20 cellular contexts compared by ENCODE assay signal in the genomic region with DNA sequence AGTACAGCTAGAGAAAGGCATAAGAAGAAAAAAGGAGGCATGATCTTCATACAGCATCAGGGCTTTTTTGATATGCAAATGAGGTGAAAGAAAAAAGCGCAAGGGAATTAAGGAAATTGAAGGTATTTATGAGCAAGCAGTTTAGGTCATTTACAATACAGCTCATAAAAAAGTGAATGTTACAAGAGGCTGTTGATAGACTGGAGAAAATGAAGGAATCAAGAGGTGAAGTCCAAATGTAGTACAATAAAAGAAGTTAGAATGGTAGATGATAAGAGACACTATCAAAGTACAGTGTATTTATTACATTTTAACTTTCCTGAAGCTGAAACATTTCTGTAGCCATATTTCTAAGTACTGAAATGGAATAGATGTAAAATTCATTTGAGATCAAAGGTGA.
DNase-seq lines count a peak whose midpoint lies in the region; ATAC-seq and TF ChIP-seq lines count a peak whose summit lies in the region.
"Had no signal": no experiment of that assay in that cellular context is flagged by ENCODE, and none has a peak within 500 bp of the region (broad histone marks: within the 10 kb centered on the region; RNA-seq: fewer than 3 reads in every experiment).

No MANE protein-coding gene starts in this region.

- H3F3A ChIP-seq in GM23338 (replicated peaks; ENCODE audit: low read depth) (no peaks in the 10 kb centered on the region), PC-3 (ENCODE audit: low read length, unreplicated experiment) (no peaks in the 10 kb centered on the region)

- intact Hi-C loops in PC-3 (cut with micrococcal nuclease) = loop anchor here (2.0 to 5.0 kb wide), 2 partner anchors 305 to 333 kb away; no protein-coding TSS in a partner anchor
- intact Hi-C loops in left colon (cut with DNase I, micrococcal nuclease) = no loop called here

- H3K4me1 Mint-ChIP-seq in GM23338 = peaks cover 30% of the 10 kb centered on the region
- H3K4me1 Mint-ChIP-seq: B cell had no signal

- H3K27me3 Mint-ChIP-seq in GM23338 (ENCODE audit: insufficient read depth, low read depth, poor library complexity) = peaks cover 2% of the 10 kb centered on the region
- H3K27me3 Mint-ChIP-seq: B cell; CD4-positive, alpha-beta T cell had no signal

- TF ChIP-seq CTCF in GM23338 (conservative IDR thresholded peaks at IDR 0.05; ENCODE audit: low read depth in 2 of 2) = no peak
- TF ChIP-seq CTCF in PC-3 (conservative IDR thresholded peaks at IDR 0.05; ENCODE audit: low read depth, low read length) = no peak

- H3K36me3 Mint-ChIP-seq in GM23338 (ENCODE audit: low read depth) = no peaks in the 10 kb centered on the region
- H3K36me3 Mint-ChIP-seq: CD8-positive, alpha-beta T cell had no signal

- H3K4me2 ChIP-seq in GM23338 (peak overlapping the region; percentile 39; the same call in 1 of the 2 replicates), PC-3 (ENCODE audit: low read length) (no peak overlapping the region)
- H3K4me2 ChIP-seq: A549; BLaER1 treated with 17β-estradiol and CSF1 and Interleukin-3, amounts not matched to agents 10 nM and 100 nM had no signal

- CTCF ChIA-PET in PC-3 (lab: Charles Lee) = no interaction called here

- no peak overlapping the region for H3K4me3 Mint-ChIP-seq in GM23338
- H3K4me3 Mint-ChIP-seq: B cell; CD4-positive, alpha-beta T cell; CD8-positive, alpha-beta T cell had no signal

- no peaks in the 10 kb centered on the region for H3K9me3 ChIP-seq in PC-3 (ENCODE audit: low read length)
- H3K9me3 ChIP-seq: A549; BLaER1 treated with 17β-estradiol and CSF1 and Interleukin-3, amounts not matched to agents 10 nM and 100 nM; Caco-2 had no signal

- H3K79me2 ChIP-seq in GM23338 (replicated peaks; ENCODE audit: insufficient read depth) (no peaks in the 10 kb centered on the region), PC-3 (ENCODE audit: low read length) (no peaks in the 10 kb centered on the region)

- H3K9ac ChIP-seq in PC-3 (ENCODE audit: low read length) = peak overlapping the region; percentile 75; the same call in 1 of the 2 replicates
- H3K9ac ChIP-seq: BLaER1 treated with 17β-estradiol and CSF1 and Interleukin-3, amounts not matched to agents 10 nM and 100 nM had no signal

- no peaks in the 10 kb centered on the region for H3K27me3 ChIP-seq in GM23338 (ENCODE audit: insufficient read depth)
- H3K27me3 ChIP-seq in PC-3 (ENCODE audit: low read length) = no peaks in the 10 kb centered on the region
- no peaks in the 10 kb centered on the region for H3K27me3 ChIP-seq in H7 (ENCODE audit: control insufficient read depth, insufficient read depth, low read length)
- H3K27me3 ChIP-seq: BLaER1 treated with 17β-estradiol and CSF1 and Interleukin-3, amounts not matched to agents 10 nM and 100 nM had no signal

- DNase-seq in GM23338 (ENCODE audit: low spot score) (no peak), PC-3 (no peak), left colon (no peak), pons (ENCODE audit: low spot score) (peak; percentile 11), H7 (no peak), HUDEP-2 (lab: John Stamatoyannopoulos, UW; ENCODE audit: unreplicated experiment in 76 of 76) (no peak)
- DNase-seq: AML-193; Caco-2; Calu3; CD4-positive, alpha-beta T cell; CD8-positive, alpha-beta T cell; DMS79 treated with DMSO at 0.1 percent for 48 hours; GF-D8 had no signal

- H2AFZ ChIP-seq in GM23338 (no peak overlapping the region), PC-3 (ENCODE audit: low read length) (no peak overlapping the region)

- H3K9me2 ChIP-seq in GM23338 (ENCODE audit: insufficient read depth) (no peaks in the 10 kb centered on the region), PC-3 (replicated peaks; ENCODE audit: low read length) (no peaks in the 10 kb centered on the region)

- no peaks in the 10 kb centered on the region for H3K9me3 Mint-ChIP-seq in GM23338

- H3K4me3 ChIP-seq in GM23338 = no peak overlapping the region
- no peak overlapping the region for H3K4me3 ChIP-seq in PC-3 (ENCODE audit: low read length)
- H3K4me3 ChIP-seq in H7 (ENCODE audit: insufficient read depth, low read depth, low read length) = no peak overlapping the region
- H3K4me3 ChIP-seq: A549; BLaER1 treated with 17β-estradiol and CSF1 and Interleukin-3, amounts not matched to agents 10 nM and 100 nM had no signal

- H3K36me3 ChIP-seq in GM23338 (ENCODE audit: insufficient read depth) (no peaks in the 10 kb centered on the region), PC-3 (ENCODE audit: low read depth, low read length) (no peaks in the 10 kb centered on the region), H7 (replicated peaks; ENCODE audit: control insufficient read depth, insufficient read depth, low read length) (no peaks in the 10 kb centered on the region)
- H3K36me3 ChIP-seq: BLaER1 treated with 17β-estradiol and CSF1 and Interleukin-3, amounts not matched to agents 10 nM and 100 nM had no signal

- peaks cover 13% of the 10 kb centered on the region; the same call in 1 of the 2 replicates for H3K4me1 ChIP-seq in GM23338 (ENCODE audit: insufficient read depth)
- peaks cover 34% of the 10 kb centered on the region for H3K4me1 ChIP-seq in PC-3 (ENCODE audit: insufficient read depth, low read length)
- H3K4me1 ChIP-seq: A549, Caco-2 had no signal

- H3K27ac ChIP-seq in GM23338 (ENCODE audit: low read depth) = no peak overlapping the region
- peak overlapping the region; percentile 92 for H3K27ac ChIP-seq in PC-3 (ENCODE audit: low read length)
- H3K27ac ChIP-seq: 22Rv1; A549; BLaER1 treated with 17β-estradiol and CSF1 and Interleukin-3, amounts not matched to agents 10 nM and 100 nM; C4-2B had no signal

- no TSS peak for BruUV-seq in PC-3 (replicated peaks; lab: Mats Ljungman, UMichigan)

- no peak overlapping the region for H3K27ac Mint-ChIP-seq in GM23338
- H3K27ac Mint-ChIP-seq: B cell; CD4-positive, alpha-beta T cell; CD8-positive, alpha-beta T cell had no signal

- ATAC-seq in GM23338 (no peak), PC-3 (no peak), left colon (peak; percentile 97), HG03196 (IDR thresholded peaks at IDR 0.05; ENCODE audit: unreplicated experiment) (no peak), GM18519 (IDR thresholded peaks at IDR 0.05; ENCODE audit: low FRiP score, unreplicated experiment) (no peak)
- ATAC-seq: A549; CD8-positive, alpha-beta T cell had no signal

- no peaks in the 10 kb centered on the region for H4K20me1 ChIP-seq in GM23338 (replicated peaks; ENCODE audit: insufficient read depth)
- no peaks in the 10 kb centered on the region for H4K20me1 ChIP-seq in PC-3 (ENCODE audit: low read length)
- H4K20me1 ChIP-seq: BLaER1 treated with 17β-estradiol and CSF1 and Interleukin-3, amounts not matched to agents 10 nM and 100 nM had no signal

- POLR2A ChIA-PET in PC-3 (lab: Charles Lee; ENCODE audit: unreplicated experiment) = no interaction called here

TF ChIP-seq in GM23338, 12 proteins besides CTCF, POLR2A, EP300 and RAD21 (continues in another document):
- no peak for TF ChIP-seq JUNB (IDR thresholded peaks at IDR 0.05; ENCODE audit: unreplicated experiment)
- TF ChIP-seq ZNF114 (CRISPR knock-in tag; IDR thresholded peaks at IDR 0.05) = no peak
- no peak for TF ChIP-seq CREB1 (CRISPR knock-in tag; IDR thresholded peaks at IDR 0.05; ENCODE audit: low read depth)
- TF ChIP-seq, protein P1, sequence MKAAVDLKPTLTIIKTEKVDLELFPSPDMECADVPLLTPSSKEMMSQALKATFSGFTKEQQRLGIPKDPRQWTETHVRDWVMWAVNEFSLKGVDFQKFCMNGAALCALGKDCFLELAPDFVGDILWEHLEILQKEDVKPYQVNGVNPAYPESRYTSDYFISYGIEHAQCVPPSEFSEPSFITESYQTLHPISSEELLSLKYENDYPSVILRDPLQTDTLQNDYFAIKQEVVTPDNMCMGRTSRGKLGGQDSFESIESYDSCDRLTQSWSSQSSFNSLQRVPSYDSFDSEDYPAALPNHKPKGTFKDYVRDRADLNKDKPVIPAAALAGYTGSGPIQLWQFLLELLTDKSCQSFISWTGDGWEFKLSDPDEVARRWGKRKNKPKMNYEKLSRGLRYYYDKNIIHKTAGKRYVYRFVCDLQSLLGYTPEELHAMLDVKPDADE (IDR thresholded peaks at IDR 0.05) = no peak
- TF ChIP-seq EZH2phosphoT487 (IDR thresholded peaks at IDR 0.05; ENCODE audit: unreplicated experiment) = no peak
